In the genomic region with DNA sequence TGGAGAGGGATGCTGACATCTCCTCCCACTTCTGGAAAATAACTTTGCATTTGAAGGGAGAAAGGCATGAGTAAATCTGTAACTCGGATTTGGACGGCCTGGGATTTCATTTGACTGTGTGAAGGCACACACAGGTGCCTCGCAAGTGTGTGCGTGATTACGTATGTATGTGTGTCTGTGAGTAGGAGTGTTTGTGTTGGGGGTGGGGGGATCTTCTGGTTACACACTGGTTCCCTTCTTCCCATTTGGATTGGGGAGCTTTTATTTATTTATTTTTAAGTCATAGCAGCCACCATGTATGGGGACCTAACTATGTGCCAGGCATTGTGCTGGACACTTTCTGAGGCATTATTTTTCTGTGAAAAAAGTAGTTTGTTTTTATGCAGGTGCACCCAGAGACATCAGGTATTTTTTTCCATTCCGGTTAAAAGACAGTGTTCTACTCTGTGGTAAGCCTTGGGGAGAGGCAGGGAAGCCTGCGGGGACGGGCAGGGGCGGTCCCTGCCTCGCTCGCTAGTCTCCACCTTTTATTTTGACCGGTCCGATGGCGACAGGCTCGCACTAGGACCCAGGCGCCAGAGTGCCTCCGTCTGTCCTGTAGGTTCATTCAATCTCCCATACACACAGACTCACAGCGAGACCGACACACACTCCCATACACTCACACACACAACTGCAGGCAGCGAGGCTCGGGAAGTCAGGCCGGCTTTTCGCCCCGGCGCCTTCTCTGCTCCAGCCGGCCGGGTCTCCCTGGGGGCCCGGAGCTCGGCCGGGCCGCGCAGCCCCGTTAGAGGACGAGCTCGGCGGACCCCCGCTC, we compare ENCODE assay signal across 8 cellular contexts. TPM values are rescaled to one million over a fixed set of nuclear protein-coding genes. Genes with fewer than 3 reads are reported as not detected.
DNase-seq lines count a peak whose midpoint lies in the region; ATAC-seq, FAIRE-seq and TF ChIP-seq lines count a peak whose summit lies in the region.

A gene (plus strand): TSS at position 618 of the 817 bp plus-strand sequence. CDS start 204 bp downstream, outside the sequence.

- H3K4me3 ChIP-seq in cardiac muscle cell = peak within 1 kb of the TSS; percentile 67

- in situ Hi-C loops in G401 (cut with HindIII; ENCODE audit: low sequenced_read_pairs) = no loop called here

- POLR2A ChIA-PET in RWPE1 (lab: Yijun Ruan, JAX; ENCODE audit: low non-redundant PET) = no interaction called here

- H3K36me3 ChIP-seq in cardiac muscle cell = no peaks in the 10 kb centered on the region

- H3K27me3 ChIP-seq in cardiac muscle cell = no peaks in the 10 kb centered on the region

- H3K9me3 ChIP-seq in cardiac muscle cell (ENCODE audit: low read depth) = no peaks in the 10 kb centered on the region

- TF ChIP-seq CTCF in RWPE1 (conservative IDR thresholded peaks at IDR 0.05; ENCODE audit: low read depth) = no peak
- no peak for TF ChIP-seq CTCF in cardiac muscle cell (IDR thresholded peaks at IDR 0.05; ENCODE audit: low read depth, low read length)

- peak within 1 kb of the TSS; percentile 90 for H3K27ac ChIP-seq in RWPE1
- peak within 1 kb of the TSS; percentile 95 for H3K27ac ChIP-seq in cardiac muscle cell

- DNase-seq in G401 (ENCODE audit: low spot score) = peak; percentile 94
- DNase-seq in HTR-8/SVneo (ENCODE audit: insufficient read length, low spot score) = no peak
- peak; percentile 82 for DNase-seq in RWPE1 (ENCODE audit: low spot score)
- peak; percentile 35 for DNase-seq in amniotic stem cell (lab: John Stamatoyannopoulos, UW)
- peak; percentile 80 to 86 for DNase-seq in cardiac muscle cell (ENCODE audit: low read depth in 1 of 2, low spot score in 1 of 2)
- peak; percentile 48 for DNase-seq in occipital lobe (lab: John Stamatoyannopoulos, UW)
- no peak for DNase-seq in urothelium cell line (ENCODE audit: low spot score)

- CTCF ChIA-PET in RWPE1 (lab: Yijun Ruan, JAX) = interaction anchor here (0.6 to 1.7 kb wide), 8 partner anchors 14 to 323 kb away, joined by 3 to 5 read pairs (median 4); no protein-coding TSS in a partner anchor

- peaks cover 9% of the 10 kb centered on the region for H3K4me1 ChIP-seq in cardiac muscle cell (ENCODE audit: low read depth)

- peak; percentile 54 for ATAC-seq in GM21576 (IDR thresholded peaks at IDR 0.05; ENCODE audit: unreplicated experiment)

- FAIRE-seq in HTR-8/SVneo (lab: Jason Lieb, UNC) (peak; percentile 16), urothelium cell line (lab: Jason Lieb, UNC) (no peak)

RNA-seq across cellular contexts. Expression of the gene that starts here (rescaled TPM):
- 10.9 and 12.1 TPM in 2 replicates for total RNA-seq in G401 (2014; rRNA removed; shearing (Covaris generic))
- total RNA-seq in cardiac muscle cell (48.2 and 55.0 TPM in 2 replicates), occipital lobe (68.2 TPM)
- polyA plus RNA-seq in cardiac muscle cell = 68.4 and 69.8 TPM in 2 replicates

Comparison
In these comparisons a context has a peak if more than half of its experiments do, and no peak if none do; other contexts are left out.
1. DNase-seq: peak in G401 (single experiment), RWPE1 (single experiment), amniotic stem cell (single experiment), cardiac muscle cell (2 of 2) and occipital lobe (single experiment); none in HTR-8/SVneo (single experiment) and urothelium cell line (single experiment).